In the genomic region with DNA sequence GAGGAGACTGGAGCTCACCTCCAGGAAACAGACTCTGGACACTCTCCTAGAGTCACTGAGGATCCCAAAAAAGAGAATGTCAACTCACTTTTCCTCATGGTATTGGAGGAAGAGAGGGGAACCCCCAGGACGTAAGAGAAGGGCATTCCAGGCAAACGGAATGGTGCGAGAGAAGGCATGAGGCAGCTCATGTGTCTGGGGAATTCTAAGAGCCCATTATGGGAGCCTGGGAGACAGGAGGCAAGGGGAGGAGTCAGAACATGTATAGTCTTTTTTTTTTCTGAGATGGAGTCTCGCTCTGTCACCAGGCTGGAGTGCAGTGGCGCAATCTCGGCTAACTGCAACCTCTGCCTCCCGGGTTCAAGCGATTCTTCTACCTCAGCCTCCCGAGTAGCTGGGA, we compare ENCODE assay signal across 9 cellular contexts. TPM values are rescaled to one million over a fixed set of nuclear protein-coding genes. Genes with fewer than 3 reads are reported as not detected.
"Had no signal": no experiment of that assay in that cellular context is flagged by ENCODE, and none has a peak within 500 bp of the region (broad histone marks: within the 10 kb centered on the region; RNA-seq: fewer than 3 reads in every experiment).

No MANE protein-coding gene starts in this region.

RNA-seq across cellular contexts. Expression of a gene that starts 2.1 kb away (rescaled TPM):
- total RNA-seq: HT1080, LHCN-M2, MCF 10A, PC-9, Peyer's patch, Right ventricle myocardium inferior, RPMI7951, SJCRH30, T-cell had no signal
